Comparison of ENCODE assay signal across 8 cellular contexts in genomic region chr10:72257051-72257892, GRCh38. TPM values are rescaled to one million over a fixed set of nuclear protein-coding genes. Genes with fewer than 3 reads are reported as not detected.
DNase-seq lines count a peak whose midpoint lies in the region; ATAC-seq and TF ChIP-seq lines count a peak whose summit lies in the region.

No MANE protein-coding gene starts in this region.

- TF ChIP-seq CTCF in left ventricle myocardium inferior (IDR thresholded peaks at IDR 0.05; ENCODE audit: borderline replicate concordance) (no peak), thyroid gland (IDR thresholded peaks at IDR 0.05) (no peak)

- H3K9me3 ChIP-seq in SK-N-MC (ENCODE audit: low read depth, low read length) (no peaks in the 10 kb centered on the region), left ventricle myocardium inferior (replicated peaks) (no peaks in the 10 kb centered on the region), thyroid gland (no peaks in the 10 kb centered on the region)

- 78 to 82% methylated on average over 8 of the region's 8 CpGs for WGBS in thyroid gland, 2 donors

- H3K36me3 ChIP-seq in SK-N-MC (ENCODE audit: insufficient read depth, low read length) (no peaks in the 10 kb centered on the region), left ventricle myocardium inferior (no peaks in the 10 kb centered on the region), thyroid gland (no peaks in the 10 kb centered on the region)

- peaks cover 100% of the 10 kb centered on the region for H3K4me1 ChIP-seq in left ventricle myocardium inferior
- peaks cover 70 to 87% of the 10 kb centered on the region in 2 donors for H3K4me1 ChIP-seq in thyroid gland

- H3K27ac ChIP-seq in SK-N-MC (peak overlapping the region; percentile 57), left ventricle myocardium inferior (replicated peaks) (peak overlapping the region; percentile 97), thyroid gland (peak overlapping the region; percentile 97 to 99 (median 98))

- H3K36me3 Mint-ChIP-seq in activated CD4-positive, alpha-beta memory T cell treated with anti-CD3 and anti-CD28 coated beads for 36 hours = no peaks in the 10 kb centered on the region
- H3K36me3 Mint-ChIP-seq in activated CD4-positive, alpha-beta memory T cell treated with anti-CD3 and anti-CD28 coated beads, Interleukin-2, amount 10 ng/mL, durations not matched to agents 7 days and 5 days (ENCODE audit: low read depth) = no peaks in the 10 kb centered on the region

- no peak for TF ChIP-seq POLR2A in thyroid gland (IDR thresholded peaks at IDR 0.05)

- intact Hi-C loops in activated CD4-positive, alpha-beta memory T cell treated with anti-CD3 and anti-CD28 coated beads for 36 hours (cut with micrococcal nuclease) = no loop called here
- intact Hi-C loops in left ventricle myocardium inferior (cut with micrococcal nuclease) (no loop called here), thyroid gland (cut with DNase I) (no loop called here)

- H3K27me3 Mint-ChIP-seq in activated CD4-positive, alpha-beta memory T cell treated with anti-CD3 and anti-CD28 coated beads for 36 hours = no peaks in the 10 kb centered on the region
- H3K27me3 Mint-ChIP-seq in activated CD4-positive, alpha-beta memory T cell treated with anti-CD3 and anti-CD28 coated beads, Interleukin-2, amount 10 ng/mL, durations not matched to agents 7 days and 5 days = no peaks in the 10 kb centered on the region

- DNase-seq in activated CD4-positive, alpha-beta memory T cell treated with anti-CD3 and anti-CD28 coated beads for 36 hours = peak; percentile 44
- DNase-seq in activated CD4-positive, alpha-beta memory T cell treated with anti-CD3 and anti-CD28 coated beads, Interleukin-2, amount 10 ng/mL, durations not matched to agents 7 days and 5 days = no peak
- DNase-seq in SK-N-MC (ENCODE audit: low read depth, low spot score) (no peak), left ventricle myocardium inferior (peak; percentile 47), thyroid gland (peak; percentile 35 to 37)
- DNase-seq in stimulated activated CD4-positive, alpha-beta T cell treated with anti-CD3 and anti-CD28 coated beads, Interleukin-4, amount 100 ng/mL, for 4 hours = no peak

- H3K27ac Mint-ChIP-seq in activated CD4-positive, alpha-beta memory T cell treated with anti-CD3 and anti-CD28 coated beads for 36 hours = peak overlapping the region; percentile 74
- H3K27ac Mint-ChIP-seq in activated CD4-positive, alpha-beta memory T cell treated with anti-CD3 and anti-CD28 coated beads, Interleukin-2, amount 10 ng/mL, durations not matched to agents 7 days and 5 days = no peak overlapping the region

- H3K9me3 Mint-ChIP-seq in activated CD4-positive, alpha-beta memory T cell treated with anti-CD3 and anti-CD28 coated beads for 36 hours = no peaks in the 10 kb centered on the region
- no peaks in the 10 kb centered on the region for H3K9me3 Mint-ChIP-seq in activated CD4-positive, alpha-beta memory T cell treated with anti-CD3 and anti-CD28 coated beads, Interleukin-2, amount 10 ng/mL, durations not matched to agents 7 days and 5 days

- ATAC-seq in HG03095 (IDR thresholded peaks at IDR 0.05; ENCODE audit: unreplicated experiment) (no peak), GM18907 (IDR thresholded peaks at IDR 0.05; ENCODE audit: unreplicated experiment) (no peak)

- CTCF ChIA-PET in activated CD4-positive, alpha-beta memory T cell treated with anti-CD3 and anti-CD28 coated beads for 36 hours (lab: Charles Lee) = interaction anchor here (0.7 to 1.7 kb wide), 4 partner anchors 17 to 208 kb away, joined by 3 to 4 read pairs (median 3); partner anchors contain the start of gene ANAPC16
- CTCF ChIA-PET in activated CD4-positive, alpha-beta memory T cell treated with anti-CD3 and anti-CD28 coated beads, Interleukin-2, amount 10 ng/mL, durations not matched to agents 7 days and 5 days (lab: Charles Lee) = interaction anchor here (0.7 to 2.3 kb wide), 2 partner anchors 48 to 79 kb away, joined by 3 to 8 read pairs; no protein-coding TSS in a partner anchor

- H3K4me1 Mint-ChIP-seq in activated CD4-positive, alpha-beta memory T cell treated with anti-CD3 and anti-CD28 coated beads for 36 hours (ENCODE audit: low read depth) = peaks cover 68% of the 10 kb centered on the region
- peaks cover 77% of the 10 kb centered on the region for H3K4me1 Mint-ChIP-seq in activated CD4-positive, alpha-beta memory T cell treated with anti-CD3 and anti-CD28 coated beads, Interleukin-2, amount 10 ng/mL, durations not matched to agents 7 days and 5 days

- no peak overlapping the region for H3K9ac ChIP-seq in SK-N-MC (ENCODE audit: insufficient read length)

- H3K27me3 ChIP-seq in left ventricle myocardium inferior (ENCODE audit: low read depth) = no peaks in the 10 kb centered on the region
- H3K27me3 ChIP-seq in thyroid gland = no peaks in the 10 kb centered on the region

- H3K4me3 ChIP-seq in SK-N-MC (no peak overlapping the region), left ventricle myocardium inferior (no peak overlapping the region), thyroid gland (replicated peaks in 1 of 3) (no peak overlapping the region)

- POLR2A ChIA-PET in activated CD4-positive, alpha-beta memory T cell treated with anti-CD3 and anti-CD28 coated beads for 36 hours (lab: Charles Lee) = interaction anchor here (0.6 to 1.2 kb wide), 2 partner anchors 47 to 69 kb away, joined by 3 read pairs; no protein-coding TSS in a partner anchor
- POLR2A ChIA-PET in activated CD4-positive, alpha-beta memory T cell treated with anti-CD3 and anti-CD28 coated beads, Interleukin-2, amount 10 ng/mL, durations not matched to agents 7 days and 5 days (lab: Charles Lee) = interaction anchor here (1.6 to 6.0 kb wide), 4 partner anchors 10 to 70 kb away, joined by 5 to 90 read pairs (median 34); partner anchors contain the start of gene DDIT4

- no peak overlapping the region for H3K4me3 Mint-ChIP-seq in activated CD4-positive, alpha-beta memory T cell treated with anti-CD3 and anti-CD28 coated beads for 36 hours
- no peak overlapping the region for H3K4me3 Mint-ChIP-seq in activated CD4-positive, alpha-beta memory T cell treated with anti-CD3 and anti-CD28 coated beads, Interleukin-2, amount 10 ng/mL, durations not matched to agents 7 days and 5 days

RNA-seq across cellular contexts. Expression of gene DDIT4, which starts 16.5 kb away (rescaled TPM):
- total RNA-seq in activated CD4-positive, alpha-beta memory T cell treated with anti-CD3 and anti-CD28 coated beads for 36 hours = 100 to 1,000 TPM; 637 TPM
- 100 to 1,000 TPM; 475 to 481 TPM for total RNA-seq in activated CD4-positive, alpha-beta memory T cell treated with anti-CD3 and anti-CD28 coated beads, Interleukin-2, amount 10 ng/mL, durations not matched to agents 7 days and 5 days
- total RNA-seq in left ventricle myocardium inferior = 66.3 TPM
- 100 to 1,000 TPM in 3 of 4 donors, 10 to 100 TPM in 1; 93.0 to 309 (median 134) TPM for total RNA-seq in thyroid gland

RNA-seq across cellular contexts. Expression of gene ASCC1, which starts 41.2 kb away (rescaled TPM):
- 10 to 100 TPM; 50.9 to 52.5 TPM for total RNA-seq in activated CD4-positive, alpha-beta memory T cell treated with anti-CD3 and anti-CD28 coated beads for 36 hours
- total RNA-seq in activated CD4-positive, alpha-beta memory T cell treated with anti-CD3 and anti-CD28 coated beads, Interleukin-2, amount 10 ng/mL, durations not matched to agents 7 days and 5 days = 10 to 100 TPM; 35.5 to 36.2 TPM
- total RNA-seq in left ventricle myocardium inferior = 37.0 TPM
- total RNA-seq in thyroid gland = 10 to 100 TPM; 26.7 to 30.3 (median 28.1) TPM

RNA-seq across cellular contexts. Expression of gene ANAPC16, which starts 41.5 kb away (rescaled TPM):
- total RNA-seq in activated CD4-positive, alpha-beta memory T cell treated with anti-CD3 and anti-CD28 coated beads for 36 hours = 100 to 1,000 TPM; 119 to 122 TPM
- 100 to 1,000 TPM in 1 of 2 experiments, 10 to 100 TPM in 1; 94.2 to 101 TPM for total RNA-seq in activated CD4-positive, alpha-beta memory T cell treated with anti-CD3 and anti-CD28 coated beads, Interleukin-2, amount 10 ng/mL, durations not matched to agents 7 days and 5 days
- total RNA-seq in left ventricle myocardium inferior (256 TPM), thyroid gland (100 to 1,000 TPM; 100 to 214 (median 129) TPM)

Comparison
In these comparisons a context has a peak if more than half of its experiments do, and no peak if none do; other contexts are left out.
1. DNase-seq: peak in activated CD4-positive, alpha-beta memory T cell treated with anti-CD3 and anti-CD28 coated beads for 36 hours (single experiment), left ventricle myocardium inferior (single experiment) and thyroid gland (2 of 2); none in activated CD4-positive, alpha-beta memory T cell treated with anti-CD3 and anti-CD28 coated beads, Interleukin-2, amount 10 ng/mL, durations not matched to agents 7 days and 5 days (single experiment), SK-N-MC (single experiment) and stimulated activated CD4-positive, alpha-beta T cell treated with anti-CD3 and anti-CD28 coated beads, Interleukin-4, amount 100 ng/mL, for 4 hours (0 of 2).
2. Peak in every context shown above with its lines, with median percentiles within 50 percentile points of each other: H3K27ac ChIP-seq.